ENCODE assay signal across 8 cellular contexts in genomic region chr3:115146032-115146417, GRCh38. TPM values are rescaled to one million over a fixed set of nuclear protein-coding genes. Genes with fewer than 3 reads are reported as not detected.
A peak's percentile ranks its signal among the peaks of the same experiment; 100 is the strongest.
DNase-seq lines count a peak whose midpoint lies in the region; ATAC-seq lines count a peak whose summit lies in the region.

No MANE protein-coding gene starts in this region.

- H3K9ac ChIP-seq in iPS-20b (ENCODE audit: low read depth, low read length) = peak overlapping the region; percentile 92; the same call in 1 of the 2 replicates
- H3K9ac ChIP-seq in skeletal muscle tissue (ENCODE audit: low read depth in 1 of 3, low read length in 3 of 3) = peak overlapping the region; percentile 83 to 92 (median 91)

- no peaks in the 10 kb centered on the region for H3K27me3 ChIP-seq in iPS-20b (ENCODE audit: insufficient read depth, low read length)
- no peaks in the 10 kb centered on the region for H3K27me3 ChIP-seq in skeletal muscle tissue (ENCODE audit: control insufficient read depth in 3 of 3, insufficient read depth in 3 of 3, low read length in 3 of 3)

- DNase-seq in NCI-H1092 (lab: John Stamatoyannopoulos, UW) (peak; percentile 30), T follicular helper cell (ENCODE audit: low read depth) (peak; percentile 33), brain pericyte (ENCODE audit: low read depth, low spot score) (peak; percentile 25)

- H3K4me1 ChIP-seq in iPS-20b (ENCODE audit: insufficient read depth, low read length) (peaks cover 5% of the 10 kb centered on the region; the same call in 1 of the 2 replicates), skeletal muscle tissue (ENCODE audit: control insufficient read depth in 3 of 3, insufficient read depth in 3 of 3, low read length in 3 of 3) (peaks cover 2 to 19% (median 19%) of the 10 kb centered on the region in 3 donors)

- H3K36me3 ChIP-seq in iPS-20b (ENCODE audit: insufficient read depth, low read depth, low read length) (no peaks in the 10 kb centered on the region), skeletal muscle tissue (ENCODE audit: control insufficient read depth in 3 of 3, insufficient read depth in 3 of 3, low read length in 3 of 3) (no peaks in the 10 kb centered on the region)

- peak overlapping the region; percentile 76 for H3K27ac ChIP-seq in iPS-20b (ENCODE audit: low read length)
- H3K27ac ChIP-seq in skeletal muscle tissue (ENCODE audit: low read depth, low read length) = peak overlapping the region; percentile 92

- H3K4me3 ChIP-seq in GM08714 (ENCODE audit: low read length) (peak overlapping the region; percentile 97), iPS-20b (ENCODE audit: low read length) (peak overlapping the region; percentile 95), skeletal muscle tissue (ENCODE audit: low read length in 3 of 3) (peak overlapping the region; percentile 69 to 85 (median 84))

- ATAC-seq in HG03460 (IDR thresholded peaks at IDR 0.05; ENCODE audit: unreplicated experiment) = no peak
- ATAC-seq in GM19324 (IDR thresholded peaks at IDR 0.05; ENCODE audit: low FRiP score, unreplicated experiment) = no peak

- H3K9me3 ChIP-seq in iPS-20b (ENCODE audit: insufficient read depth, low read depth, low read length) (no peaks in the 10 kb centered on the region), skeletal muscle tissue (ENCODE audit: control insufficient read depth in 3 of 3, low read length in 3 of 3) (no peaks in the 10 kb centered on the region)

RNA-seq across cellular contexts. Expression of gene ZBTB20, which starts 1.1 kb away (rescaled TPM):
- 23.5 TPM for total RNA-seq in skeletal muscle tissue
